Comparison of ENCODE assay signal across 8 cellular contexts in genomic region chr22:44625981-44626687, GRCh38.
DNase-seq lines count a peak whose midpoint lies in the region; ATAC-seq and TF ChIP-seq lines count a peak whose summit lies in the region.

No MANE protein-coding gene starts in this region.

- H3K27me3 ChIP-seq in GM06990 (replicated peaks; ENCODE audit: control insufficient read depth, insufficient read depth, low read length) (no peaks in the 10 kb centered on the region; the same call in 1 of the 2 replicates), adrenal gland (peaks cover 6% of the 10 kb centered on the region), right atrium auricular region (no peaks in the 10 kb centered on the region)

- no peaks in the 10 kb centered on the region for H3K36me3 ChIP-seq in GM06990 (ENCODE audit: control insufficient read depth, insufficient read depth, low read length)
- H3K36me3 ChIP-seq in adrenal gland (replicated peaks in 1 of 2) = no peaks in the 10 kb centered on the region
- no peaks in the 10 kb centered on the region for H3K36me3 ChIP-seq in right atrium auricular region

- H3K9me3 ChIP-seq in adrenal gland (replicated peaks in 1 of 3) (no peaks in the 10 kb centered on the region), right atrium auricular region (no peaks in the 10 kb centered on the region)

- 5 to 6% (median 5%) methylated on average over 10 to 16 of the region's 16 CpGs for WGBS in adrenal gland, 4 donors

- DNase-seq in GM06990 (ENCODE audit: extremely low read depth, insufficient read length) (peak; percentile 37), NAMALWA (ENCODE audit: low spot score) (peak; percentile 77), T-helper 22 cell (ENCODE audit: low read depth) (peak; percentile 42), adrenal gland (peak; percentile 52 to 87 (median 70)), right atrium auricular region (ENCODE audit: low spot score) (peak; percentile 77), retinal pigment epithelial cell (ENCODE audit: low read depth) (no peak)

- peak in 1 of 2 donors; percentile 10 for TF ChIP-seq POLR2A in adrenal gland (IDR thresholded peaks at IDR 0.05)

- peak; percentile 87 for TF ChIP-seq CTCF in GM06990 (IDR thresholded peaks at IDR 0.05; ENCODE audit: insufficient read depth, low read length, poor library complexity, severe bottlenecking)
- peak; percentile 98 to 100 (median 99) for TF ChIP-seq CTCF in adrenal gland (IDR thresholded peaks at IDR 0.05)
- peak; percentile 90 to 97 for TF ChIP-seq CTCF in right atrium auricular region (IDR thresholded peaks at IDR 0.05)
- TF ChIP-seq CTCF in retinal pigment epithelial cell (conservative IDR thresholded peaks at IDR 0.05; ENCODE audit: low read depth, low read length) = peak; percentile 90

- H3K27ac ChIP-seq in adrenal gland = no peak overlapping the region
- H3K27ac ChIP-seq in right atrium auricular region = no peak overlapping the region

- no peak for ATAC-seq in HG03571 (IDR thresholded peaks at IDR 0.05; ENCODE audit: unreplicated experiment)
- no peak for ATAC-seq in GM21423 (IDR thresholded peaks at IDR 0.05; ENCODE audit: unreplicated experiment)

- H3K4me1 ChIP-seq in adrenal gland (replicated peaks in 1 of 2) (no peaks in the 10 kb centered on the region), right atrium auricular region (no peaks in the 10 kb centered on the region)

- H3K4me3 ChIP-seq in GM06990 (replicated peaks; ENCODE audit: low read depth, low read length) (no peak overlapping the region), adrenal gland (no peak overlapping the region), right atrium auricular region (no peak overlapping the region), retinal pigment epithelial cell (ENCODE audit: low read length) (no peak overlapping the region)

- intact Hi-C loops in adrenal gland (cut with DNase I) = loop anchor here (2.0 to 10.0 kb wide), 3 partner anchors 545 to 1231 kb away; no protein-coding TSS in a partner anchor
